32 cellular contexts compared by ENCODE assay signal in genomic region chr20:6069669-6070068, GRCh38. TPM values are rescaled to one million over a fixed set of nuclear protein-coding genes. Genes with fewer than 3 reads are reported as not detected.
"Had no signal": no experiment of that assay in that cellular context is flagged by ENCODE, and none has a peak within 500 bp of the region (broad histone marks: within the 10 kb centered on the region; RNA-seq: fewer than 3 reads in every experiment).

No MANE protein-coding gene starts in this region.

- H3K4me1 Mint-ChIP-seq: memory B cell had no signal

- H3K4me1 ChIP-seq: colonic mucosa, esophagus squamous epithelium, gastrocnemius medialis had no signal

- H3K36me3 Mint-ChIP-seq: memory B cell had no signal

- H3K4me3 ChIP-seq: colonic mucosa, esophagus squamous epithelium, gastrocnemius medialis, heart right ventricle, left ventricle myocardium inferior, lower lobe of right lung, mucosa of descending colon had no signal

- H3K27me3 ChIP-seq: colonic mucosa, esophagus squamous epithelium, gastrocnemius medialis, heart right ventricle had no signal

- ATAC-seq: effector memory CD8-positive, alpha-beta T cell; esophagus mucosa; gastrocnemius medialis; heart right ventricle; left cardiac atrium; lower lobe of right lung; mucosa of descending colon had no signal

- H3K9me3 ChIP-seq: colonic mucosa, esophagus squamous epithelium, gastrocnemius medialis, heart right ventricle, left ventricle myocardium inferior, lower lobe of right lung, mucosa of descending colon had no signal

- H3K36me3 ChIP-seq: colonic mucosa, gastrocnemius medialis, heart right ventricle, left ventricle myocardium inferior, lower lobe of right lung had no signal

- H3K27ac Mint-ChIP-seq: dendritic cell treated with granulocyte-macrophage colony-stimulating factor and Interleukin-4, amounts not matched to agents 40 ng/mL and 50 ng/mL, for 4 days; effector memory CD8-positive, alpha-beta T cell; endodermal cell; memory B cell had no signal

- DNase-seq: cerebellar nuclear complex; colonic mucosa; cortex of kidney; effector CD8-positive, alpha-beta T cell; effector memory CD8-positive, alpha-beta T cell; endodermal cell; erythroblast; esophagus squamous epithelium; foreskin fibroblast; foreskin melanocyte; gastrocnemius medialis; glutamatergic neuron; head of caudate nucleus; heart right ventricle; hippocampal formation; left cardiac atrium; left ventricle myocardium inferior; lower lobe of right lung; mesendoderm; mucosa of descending colon had no signal

- FAIRE-seq: endometrium, islet of Langerhans, keratinocyte had no signal

- H3K27ac ChIP-seq: colonic mucosa, epithelial cell of prostate, esophagus squamous epithelium, gastrocnemius medialis, heart right ventricle, left ventricle myocardium inferior, lower lobe of right lung had no signal

- H3K4me3 Mint-ChIP-seq: dendritic cell treated with granulocyte-macrophage colony-stimulating factor and Interleukin-4, amounts not matched to agents 40 ng/mL and 50 ng/mL, for 4 days; effector memory CD8-positive, alpha-beta T cell; endodermal cell; memory B cell had no signal

- H3K9me3 Mint-ChIP-seq: dendritic cell treated with granulocyte-macrophage colony-stimulating factor and Interleukin-4, amounts not matched to agents 40 ng/mL and 50 ng/mL, for 4 days; effector memory CD8-positive, alpha-beta T cell; endodermal cell; memory B cell had no signal

RNA-seq across cellular contexts. Expression of gene LRRN4, which starts 15.8 kb away (rescaled TPM):
- total RNA-seq: chondrocyte, colonic mucosa, dermis microvascular lymphatic vessel endothelial cell, esophagus mucosa, gastrocnemius medialis, lower leg skin, lung microvascular endothelial cell, mucosa of descending colon, myocyte had no signal
- polyA plus RNA-seq: heart right ventricle had no signal
